In the genomic region with DNA sequence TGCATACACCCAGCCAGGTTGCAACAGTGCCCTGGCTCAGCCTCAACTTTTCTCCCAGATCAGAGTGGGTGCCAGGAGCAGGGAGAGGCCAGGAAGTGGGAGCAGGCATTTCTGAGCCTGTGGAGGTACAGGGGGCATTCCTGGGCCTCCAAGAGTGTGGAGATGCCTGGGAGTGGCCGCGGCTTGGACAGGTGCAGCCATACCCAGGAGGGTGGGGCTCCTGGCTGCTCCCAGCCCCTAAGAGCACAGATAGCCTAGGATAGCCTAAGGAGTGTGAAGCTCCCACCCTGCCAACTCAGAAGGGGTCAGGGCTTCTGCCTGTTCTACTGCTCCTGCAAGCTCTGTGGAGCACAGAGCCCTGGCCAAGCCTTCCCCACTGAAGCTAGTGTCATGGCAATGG, we compare ENCODE assay signal across 25 cellular contexts.
"Had no signal": no experiment of that assay in that cellular context is flagged by ENCODE, and none has a peak within 500 bp of the region (broad histone marks: within the 10 kb centered on the region; RNA-seq: fewer than 3 reads in every experiment).

No MANE protein-coding gene starts in this region.

- H3K36me3 ChIP-seq: neutrophil, pancreas, right lobe of liver, sigmoid colon, stomach, thoracic aorta, thyroid gland, tibial nerve, upper lobe of left lung, uterus had no signal

- ATAC-seq: naive thymus-derived CD8-positive, alpha-beta T cell; natural killer cell treated with Interleukin-12 subunit alpha and Interleukin-12 subunit beta and Interleukin-15 and Interleukin-18, amount 100 ng/mL, for 72 hours; pancreas; psoas muscle; right cardiac atrium; right lobe of liver; stimulated activated effector memory CD8-positive, alpha-beta T cell treated with anti-CD3 and anti-CD28 coated beads, Interleukin-12 subunit alpha, Interleukin-12 subunit beta, amount 100 ng/mL, for 72 hours; stimulated activated naive B cell treated with anti-CD40 and anti-IgM and Interleukin-4, amounts not matched to agents 10 μg/mL and 1 μg/mL and 100 μg/mL, for 72 hours had no signal

- H3K4me1 ChIP-seq: pancreas, psoas muscle, right lobe of liver, sigmoid colon, stomach, thyroid gland, tibial nerve, upper lobe of left lung, uterus had no signal

- H3K9me3 ChIP-seq: neutrophil, pancreas, psoas muscle, right lobe of liver, thoracic aorta, thyroid gland, uterus had no signal

- H3K4me3 ChIP-seq: pancreas, psoas muscle, right lobe of liver, sigmoid colon, stomach, thoracic aorta, thyroid gland, tibial nerve, upper lobe of left lung, uterus had no signal

- FAIRE-seq: pancreas, small intestine had no signal

- H3K27ac ChIP-seq: neutrophil, pancreas, psoas muscle, right lobe of liver, sigmoid colon, stomach, thoracic aorta, thyroid gland, tibial nerve, upper lobe of left lung, uterus had no signal

- DNase-seq: naive thymus-derived CD8-positive, alpha-beta T cell; nephron progenitor cell; nucleus accumbens; pancreas; psoas muscle; right cardiac atrium; sigmoid colon; small intestine; stimulated activated CD4-positive, alpha-beta T cell treated with anti-CD3 and anti-CD28 coated beads, Interleukin-15, amount 100 ng/mL, for 24 hours; stimulated activated CD4-positive, alpha-beta T cell treated with anti-CD3 and anti-CD28 coated beads, Interleukin-2, amount 100 ng/mL, for 24 hours; stimulated activated CD4-positive, alpha-beta T cell treated with anti-CD3 and anti-CD28 coated beads, Interleukin-2, amount 100 ng/mL, for 48 hours; stimulated activated CD4-positive, alpha-beta T cell treated with anti-CD3 and anti-CD28 coated beads, Interleukin-4, amount 100 ng/mL, for 24 hours; stimulated activated naive B cell treated with anti-CD40 and anti-IgM and Interleukin-4, amounts not matched to agents 10 μg/mL and 1 μg/mL and 100 μg/mL, for 72 hours; stimulated activated naive CD4-positive, alpha-beta T cell treated with Interleukin-2 at 50 U/mL for 16 hours; stomach; thyroid gland; trophoblast cell; uterus had no signal

- H3K27me3 ChIP-seq: neutrophil, pancreas, right lobe of liver, sigmoid colon, stomach, thyroid gland, tibial nerve, upper lobe of left lung, uterus had no signal
